Comparison of ENCODE assay signal across 13 cellular contexts in the genomic region with DNA sequence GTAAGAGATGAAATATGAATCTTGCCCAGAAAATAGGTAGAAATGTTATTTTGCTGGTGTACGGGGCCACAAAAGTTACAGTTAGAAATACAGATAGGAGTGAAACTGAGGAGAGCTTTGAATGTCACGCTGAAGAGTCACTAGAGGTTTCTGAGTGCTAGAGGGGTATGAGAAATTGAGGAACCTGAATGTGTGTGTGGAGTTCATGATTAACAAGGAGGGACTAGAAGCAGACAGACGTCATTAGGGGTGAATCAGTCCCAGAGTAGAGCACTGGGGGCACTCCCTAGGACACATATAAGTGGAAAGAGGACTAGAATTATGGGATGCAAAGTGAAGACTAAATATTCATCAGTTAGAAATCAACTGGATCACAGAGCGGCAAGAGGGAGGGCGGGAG.
DNase-seq lines count a peak whose midpoint lies in the region; ATAC-seq and TF ChIP-seq lines count a peak whose summit lies in the region.
"Had no signal": no experiment of that assay in that cellular context is flagged by ENCODE, and none has a peak within 500 bp of the region (broad histone marks: within the 10 kb centered on the region; RNA-seq: fewer than 3 reads in every experiment).

No MANE protein-coding gene starts in this region.

- no peaks in the 10 kb centered on the region for H3K4me1 ChIP-seq in right atrium auricular region
- H3K4me1 ChIP-seq: BE2C had no signal

- no peak for TF ChIP-seq CTCF in right atrium auricular region (IDR thresholded peaks at IDR 0.05)

- no peak overlapping the region for H3K27ac ChIP-seq in right atrium auricular region
- H3K27ac ChIP-seq: KMS-11 had no signal

- no peaks in the 10 kb centered on the region for H3K27me3 ChIP-seq in right atrium auricular region
- H3K27me3 ChIP-seq: BE2C had no signal

- no peak overlapping the region for H3K4me3 ChIP-seq in right atrium auricular region

- DNase-seq in MV-4-11 (lab: John Stamatoyannopoulos, UW) (peak; percentile 83), right atrium auricular region (ENCODE audit: low spot score) (no peak), NCI-H774 (lab: John Stamatoyannopoulos, UW) (no peak), occipital lobe (lab: John Stamatoyannopoulos, UW) (no peak)
- no peak for DNase-seq in activated CD4-positive, alpha-beta T cell treated with anti-CD3 and anti-CD28 coated beads for 4 hours
- DNase-seq: activated CD4-positive, alpha-beta T cell treated with anti-CD3 and anti-CD28 coated beads, Interleukin-2, amount 10 ng/mL, durations not matched to agents 24 days and 14 days; BE2C; head of caudate nucleus; stimulated activated CD4-positive, alpha-beta T cell treated with anti-CD3 and anti-CD28 coated beads, Interleukin-4, amount 100 ng/mL, for 4 hours had no signal

- ATAC-seq in GM18870 (IDR thresholded peaks at IDR 0.05; ENCODE audit: unreplicated experiment) = peak; percentile 89
- peak; percentile 41 for ATAC-seq in GM21526 (IDR thresholded peaks at IDR 0.05; ENCODE audit: low FRiP score, unreplicated experiment)
- ATAC-seq in HG03095 (IDR thresholded peaks at IDR 0.05; ENCODE audit: unreplicated experiment) = peak; percentile 92

- no peaks in the 10 kb centered on the region for H3K9me3 ChIP-seq in right atrium auricular region
- H3K9me3 ChIP-seq: BE2C had no signal

- H3K36me3 ChIP-seq in right atrium auricular region = no peaks in the 10 kb centered on the region
- H3K36me3 ChIP-seq: BE2C had no signal

Comparison
In these comparisons a context has a peak if more than half of its experiments do, and no peak if none do; other contexts are left out.
1. ATAC-seq: peak in every context shown above with its lines; median percentile 92 in HG03095; 89 in GM18870; 41 in GM21526.